19 cellular contexts compared by ENCODE assay signal in the genomic region with DNA sequence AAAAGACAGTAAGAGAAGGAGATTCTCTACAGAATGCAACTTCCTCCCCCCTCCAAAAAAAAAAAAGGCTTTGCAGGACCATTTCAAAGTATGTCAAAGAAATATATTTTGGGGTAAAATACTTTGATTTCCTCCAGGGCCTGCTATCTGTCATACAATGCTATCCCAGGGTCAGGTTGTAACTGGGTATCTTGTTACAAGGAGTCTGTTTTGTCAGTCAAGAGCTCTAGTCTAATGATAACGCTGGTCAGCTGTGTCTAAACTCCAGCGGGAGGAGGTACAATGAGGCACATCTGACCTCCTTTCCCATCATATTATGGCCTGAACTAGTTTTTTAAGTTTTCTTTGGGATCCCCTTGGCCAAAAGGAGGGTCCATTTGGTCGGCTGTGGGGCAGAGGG.
A peak's percentile ranks its signal among the peaks of the same experiment; 100 is the strongest.
DNase-seq lines count a peak whose midpoint lies in the region; TF ChIP-seq lines count a peak whose summit lies in the region.
"Had no signal": no experiment of that assay in that cellular context is flagged by ENCODE, and none has a peak within 500 bp of the region (broad histone marks: within the 10 kb centered on the region; RNA-seq: fewer than 3 reads in every experiment).

No MANE protein-coding gene starts in this region.

- no peak for TF ChIP-seq CTCF in mesothelial cell of epicardium (IDR thresholded peaks at IDR 0.05; ENCODE audit: unreplicated experiment)
- TF ChIP-seq CTCF in parathyroid adenoma (IDR thresholded peaks at IDR 0.05), result no peak

- no peaks in the 10 kb centered on the region for H3K27me3 Mint-ChIP-seq in mesothelial cell of epicardium (ENCODE audit: low read depth)
- H3K27me3 Mint-ChIP-seq: CD4-positive, CD25-positive, alpha-beta regulatory T cell had no signal

- no peaks in the 10 kb centered on the region for H3K9me3 ChIP-seq in parathyroid adenoma (ENCODE audit: control insufficient read depth, low read length)
- H3K9me3 ChIP-seq: Caco-2 had no signal

- peak overlapping the region; percentile 27 for H3K4me2 ChIP-seq in parathyroid adenoma (ENCODE audit: low read length)

- peaks cover 28% of the 10 kb centered on the region for H3K4me1 Mint-ChIP-seq in mesothelial cell of epicardium
- H3K4me1 Mint-ChIP-seq: CD4-positive, CD25-positive, alpha-beta regulatory T cell had no signal

- no peak overlapping the region for H3K4me3 Mint-ChIP-seq in mesothelial cell of epicardium
- H3K4me3 Mint-ChIP-seq: CD4-positive, CD25-positive, alpha-beta regulatory T cell; CD8-positive, alpha-beta T cell had no signal

- no peaks in the 10 kb centered on the region for H3K9me3 Mint-ChIP-seq in mesothelial cell of epicardium
- H3K9me3 Mint-ChIP-seq: CD8-positive, alpha-beta T cell had no signal

- peak overlapping the region; percentile 84 for H3K27ac Mint-ChIP-seq in mesothelial cell of epicardium
- H3K27ac Mint-ChIP-seq: CD4-positive, CD25-positive, alpha-beta regulatory T cell; CD8-positive, alpha-beta T cell had no signal

- H2AFZ ChIP-seq in parathyroid adenoma, result no peak overlapping the region

- H3K79me2 ChIP-seq in parathyroid adenoma, result no peaks in the 10 kb centered on the region

- peak overlapping the region; percentile 66 for H3K27ac ChIP-seq in parathyroid adenoma
- H3K27ac ChIP-seq: C4-2B had no signal

- no peaks in the 10 kb centered on the region for H3K27me3 ChIP-seq in parathyroid adenoma (ENCODE audit: control insufficient read depth, insufficient read depth, low read length)

- no peaks in the 10 kb centered on the region for H3K36me3 Mint-ChIP-seq in mesothelial cell of epicardium
- H3K36me3 Mint-ChIP-seq: CD4-positive, CD25-positive, alpha-beta regulatory T cell; CD8-positive, alpha-beta T cell had no signal

- peak; percentile 62 for DNase-seq in SK-N-DZ (ENCODE audit: low spot score)
- DNase-seq in iPS-NIHi7 (ENCODE audit: extremely low spot score), result peak; percentile 26
- no peak for DNase-seq in mesothelial cell of epicardium (ENCODE audit: low spot score in 2 of 2, unreplicated experiment in 2 of 2)
- DNase-seq in C1 segment of cervical spinal cord (lab: John Stamatoyannopoulos, UW), result no peak
- no peak for DNase-seq in SIG-M5 treated with dmso at 0.1 percent for 504 hours (lab: John Stamatoyannopoulos, UW; ENCODE audit: unreplicated experiment)
- no peak for DNase-seq in activated CD8-positive, alpha-beta memory T cell treated with anti-CD3 and anti-CD28 coated beads, Interleukin-2, amount 50 U/mL, for 48 hours
- no peak for DNase-seq in NK-92 treated with Interleukin-12 subunit alpha and Interleukin-12 subunit beta, amount 100 ng/mL, for 24 hours (lab: John Stamatoyannopoulos, UW)
- DNase-seq: Caco-2; CD4-positive, CD25-positive, alpha-beta regulatory T cell; CD8-positive, alpha-beta T cell; DMS 273 treated with DMSO at 0.1 percent for 48 hours; DMS79; EL; GDM1; H7; HCEC 1CT had no signal

- no peak overlapping the region for H3K9ac ChIP-seq in parathyroid adenoma

- peaks cover 12% of the 10 kb centered on the region for H3K4me1 ChIP-seq in parathyroid adenoma
- H3K4me1 ChIP-seq: Caco-2 had no signal

- H3K36me3 ChIP-seq in parathyroid adenoma (ENCODE audit: control insufficient read depth, insufficient read depth, low read length), result no peaks in the 10 kb centered on the region

- no peak overlapping the region for H3K4me3 ChIP-seq in parathyroid adenoma (ENCODE audit: low read depth, low read length)
- H3K4me3 ChIP-seq: GM12878 had no signal

Comparison
In these comparisons a context has a peak if more than half of its experiments do, and no peak if none do; other contexts are left out.
1. DNase-seq: peak in SK-N-DZ (single experiment) and iPS-NIHi7 (single experiment); none in mesothelial cell of epicardium (0 of 2), C1 segment of cervical spinal cord (0 of 14), SIG-M5 treated with dmso at 0.1 percent for 504 hours (single experiment), activated CD8-positive, alpha-beta memory T cell treated with anti-CD3 and anti-CD28 coated beads, Interleukin-2, amount 50 U/mL, for 48 hours (single experiment) and NK-92 treated with Interleukin-12 subunit alpha and Interleukin-12 subunit beta, amount 100 ng/mL, for 24 hours (single experiment).